ENCODE assay signal across 10 cellular contexts in genomic region chr6:53432318-53433161, GRCh38.
DNase-seq lines count a peak whose midpoint lies in the region; ATAC-seq lines count a peak whose summit lies in the region.
"Had no signal": no experiment of that assay in that cellular context is flagged by ENCODE, and none has a peak within 500 bp of the region (broad histone marks: within the 10 kb centered on the region; RNA-seq: fewer than 3 reads in every experiment).

No MANE protein-coding gene starts in this region.

- CTCF ChIA-PET in activated naive CD4-positive, alpha-beta T cell treated with anti-CD3 and anti-CD28 coated beads, Interleukin-2, amount 10 ng/mL, durations not matched to agents 7 days and 5 days (lab: Charles Lee): interaction anchor here (0.8 to 3.0 kb wide), 5 partner anchors 7 to 263 kb away, joined by 3 to 18 read pairs (median 3); no protein-coding TSS in a partner anchor

- DNase-seq in COR-L47 (lab: John Stamatoyannopoulos, UW) (peak; percentile 54), NCI-H146 (lab: John Stamatoyannopoulos, UW) (peak; percentile 92), astrocyte of the hippocampus (ENCODE audit: low read depth, low spot score) (peak; percentile 26), mucosa of gallbladder (ENCODE audit: low spot score) (peak; percentile 16)
- no peak for DNase-seq in stimulated activated CD4-positive, alpha-beta T cell treated with anti-CD3 and anti-CD28 coated beads, Interleukin-4, amount 100 ng/mL, for 24 hours
- DNase-seq in activated naive CD4-positive, alpha-beta T cell treated with anti-CD3 and anti-CD28 coated beads, Interleukin-2, amount 10 ng/mL, durations not matched to agents 7 days and 5 days: no peak
- DNase-seq: GOT3 had no signal

- no peak overlapping the region for H3K27ac Mint-ChIP-seq in activated naive CD4-positive, alpha-beta T cell treated with anti-CD3 and anti-CD28 coated beads, Interleukin-2, amount 10 ng/mL, durations not matched to agents 7 days and 5 days

- ATAC-seq in HG03108 (IDR thresholded peaks at IDR 0.05; ENCODE audit: unreplicated experiment) (no peak), GM18519 (IDR thresholded peaks at IDR 0.05; ENCODE audit: low FRiP score, unreplicated experiment) (no peak)

- H3K9me3 Mint-ChIP-seq in activated naive CD4-positive, alpha-beta T cell treated with anti-CD3 and anti-CD28 coated beads, Interleukin-2, amount 10 ng/mL, durations not matched to agents 7 days and 5 days: no peaks in the 10 kb centered on the region
- H3K9me3 Mint-ChIP-seq: memory B cell had no signal

- H3K4me3 Mint-ChIP-seq in activated naive CD4-positive, alpha-beta T cell treated with anti-CD3 and anti-CD28 coated beads, Interleukin-2, amount 10 ng/mL, durations not matched to agents 7 days and 5 days: no peak overlapping the region
- H3K4me3 Mint-ChIP-seq: memory B cell had no signal

- no peaks in the 10 kb centered on the region for H3K27me3 Mint-ChIP-seq in activated naive CD4-positive, alpha-beta T cell treated with anti-CD3 and anti-CD28 coated beads, Interleukin-2, amount 10 ng/mL, durations not matched to agents 7 days and 5 days
- H3K27me3 Mint-ChIP-seq: memory B cell had no signal

- no peaks in the 10 kb centered on the region for H3K36me3 Mint-ChIP-seq in activated naive CD4-positive, alpha-beta T cell treated with anti-CD3 and anti-CD28 coated beads, Interleukin-2, amount 10 ng/mL, durations not matched to agents 7 days and 5 days
- H3K36me3 Mint-ChIP-seq: memory B cell had no signal

- H3K4me1 Mint-ChIP-seq in activated naive CD4-positive, alpha-beta T cell treated with anti-CD3 and anti-CD28 coated beads, Interleukin-2, amount 10 ng/mL, durations not matched to agents 7 days and 5 days: peaks cover 6% of the 10 kb centered on the region

Comparison
In these comparisons a context has a peak if more than half of its experiments do, and no peak if none do; other contexts are left out.
1. DNase-seq: peak in COR-L47 (single experiment), NCI-H146 (single experiment), astrocyte of the hippocampus (single experiment) and mucosa of gallbladder (single experiment); none in stimulated activated CD4-positive, alpha-beta T cell treated with anti-CD3 and anti-CD28 coated beads, Interleukin-4, amount 100 ng/mL, for 24 hours (single experiment) and activated naive CD4-positive, alpha-beta T cell treated with anti-CD3 and anti-CD28 coated beads, Interleukin-2, amount 10 ng/mL, durations not matched to agents 7 days and 5 days (single experiment).